In genomic region chr4:17985832-17986231, GRCh38 we compare ENCODE assay signal across 2 cellular contexts.
TF ChIP-seq lines count a peak whose summit lies in the region.

No MANE protein-coding gene starts in this region.

TF ChIP-seq in HepG2, 621 proteins besides CTCF, POLR2A, EP300 and RAD21:
- TF ChIP-seq ZFP1 (CRISPR knock-in tag; IDR thresholded peaks at IDR 0.05): peak; percentile 77; the same call in 1 of the 2 replicates
- no peak for TF ChIP-seq BRCA1 (CRISPR knock-in tag; IDR thresholded peaks at IDR 0.05)

TF ChIP-seq in K562, 482 proteins besides CTCF, POLR2A, EP300 and RAD21:
- TF ChIP-seq ZFP1 (CRISPR knock-in tag; IDR thresholded peaks at IDR 0.05) (peak; percentile 86), TFE3 (CRISPR knock-in tag; IDR thresholded peaks at IDR 0.05) (no peak)
